1 cellular context compared by ENCODE assay signal in genomic region chrX:71623105-71623450, GRCh38.
A peak's percentile ranks its signal among the peaks of the same experiment; 100 is the strongest.
TF ChIP-seq lines count a peak whose summit lies in the region.

No MANE protein-coding gene starts in this region.

TF ChIP-seq in HepG2, 621 proteins besides CTCF, POLR2A, EP300 and RAD21:
- TF ChIP-seq PHF8 (CRISPR knock-in tag; IDR thresholded peaks at IDR 0.05), result peak; percentile 7; the same call in 1 of the 2 replicates
- peak; percentile 58; the same call in 1 of the 2 replicates for TF ChIP-seq ZNF687 (CRISPR knock-in tag; IDR thresholded peaks at IDR 0.05)
- peak; percentile 36; the same call in 1 of the 2 replicates for TF ChIP-seq ZFY (CRISPR knock-in tag; IDR thresholded peaks at IDR 0.05)
- TF ChIP-seq ZFX (CRISPR knock-in tag; IDR thresholded peaks at IDR 0.05; ENCODE audit: low read depth), result peak; percentile 54; the same call in 1 of the 2 replicates
- TF ChIP-seq ATF5 (CRISPR knock-in tag; IDR thresholded peaks at IDR 0.05; ENCODE audit: low read depth), result no peak
- 0 out of 2 replicates have a peak, but pooled peaks have one; percentile 24 for TF ChIP-seq ZNF317 (CRISPR knock-in tag; IDR thresholded peaks at IDR 0.05)
